1 cellular context compared by ENCODE assay signal in genomic region chr6:38350882-38351281, GRCh38.
TF ChIP-seq lines count a peak whose summit lies in the region.

No MANE protein-coding gene starts in this region.

TF ChIP-seq in GM23338, 12 proteins besides CTCF, POLR2A, EP300 and RAD21 (continued from another document):
- TF ChIP-seq ZNF462 (CRISPR knock-in tag; IDR thresholded peaks at IDR 0.05) (no peak), STAT1 (IDR thresholded peaks at IDR 0.05; ENCODE audit: unreplicated experiment) (no peak), CREB1 (CRISPR knock-in tag; IDR thresholded peaks at IDR 0.05; ENCODE audit: low read depth) (no peak)
- TF ChIP-seq, protein P1, sequence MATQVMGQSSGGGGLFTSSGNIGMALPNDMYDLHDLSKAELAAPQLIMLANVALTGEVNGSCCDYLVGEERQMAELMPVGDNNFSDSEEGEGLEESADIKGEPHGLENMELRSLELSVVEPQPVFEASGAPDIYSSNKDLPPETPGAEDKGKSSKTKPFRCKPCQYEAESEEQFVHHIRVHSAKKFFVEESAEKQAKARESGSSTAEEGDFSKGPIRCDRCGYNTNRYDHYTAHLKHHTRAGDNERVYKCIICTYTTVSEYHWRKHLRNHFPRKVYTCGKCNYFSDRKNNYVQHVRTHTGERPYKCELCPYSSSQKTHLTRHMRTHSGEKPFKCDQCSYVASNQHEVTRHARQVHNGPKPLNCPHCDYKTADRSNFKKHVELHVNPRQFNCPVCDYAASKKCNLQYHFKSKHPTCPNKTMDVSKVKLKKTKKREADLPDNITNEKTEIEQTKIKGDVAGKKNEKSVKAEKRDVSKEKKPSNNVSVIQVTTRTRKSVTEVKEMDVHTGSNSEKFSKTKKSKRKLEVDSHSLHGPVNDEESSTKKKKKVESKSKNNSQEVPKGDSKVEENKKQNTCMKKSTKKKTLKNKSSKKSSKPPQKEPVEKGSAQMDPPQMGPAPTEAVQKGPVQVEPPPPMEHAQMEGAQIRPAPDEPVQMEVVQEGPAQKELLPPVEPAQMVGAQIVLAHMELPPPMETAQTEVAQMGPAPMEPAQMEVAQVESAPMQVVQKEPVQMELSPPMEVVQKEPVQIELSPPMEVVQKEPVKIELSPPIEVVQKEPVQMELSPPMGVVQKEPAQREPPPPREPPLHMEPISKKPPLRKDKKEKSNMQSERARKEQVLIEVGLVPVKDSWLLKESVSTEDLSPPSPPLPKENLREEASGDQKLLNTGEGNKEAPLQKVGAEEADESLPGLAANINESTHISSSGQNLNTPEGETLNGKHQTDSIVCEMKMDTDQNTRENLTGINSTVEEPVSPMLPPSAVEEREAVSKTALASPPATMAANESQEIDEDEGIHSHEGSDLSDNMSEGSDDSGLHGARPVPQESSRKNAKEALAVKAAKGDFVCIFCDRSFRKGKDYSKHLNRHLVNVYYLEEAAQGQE (IDR thresholded peaks at IDR 0.05; ENCODE audit: unreplicated experiment): no peak
